In the genomic region with DNA sequence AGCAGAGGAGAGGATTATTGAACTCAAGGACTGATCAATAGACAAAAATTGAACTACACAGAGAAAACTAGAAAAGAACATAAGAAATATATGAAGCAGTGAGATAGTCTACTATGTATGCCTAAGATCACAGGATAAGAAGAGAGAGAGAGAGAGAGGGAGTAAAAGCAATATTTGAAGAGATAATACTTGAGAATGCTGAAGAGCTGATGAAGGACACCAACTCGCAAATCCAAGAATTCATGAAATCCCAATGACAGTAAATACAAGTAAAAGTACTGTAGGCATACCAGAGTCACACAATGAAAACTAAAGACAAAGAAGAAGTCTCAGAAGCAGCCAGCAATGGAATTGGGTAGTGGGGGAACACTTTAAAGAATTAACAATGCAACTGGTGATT, we compare ENCODE assay signal across 28 cellular contexts.
"Had no signal": no experiment of that assay in that cellular context is flagged by ENCODE, and none has a peak within 500 bp of the region (broad histone marks: within the 10 kb centered on the region; RNA-seq: fewer than 3 reads in every experiment).

No MANE protein-coding gene starts in this region.

- H3K27ac Mint-ChIP-seq: stimulated activated effector memory CD8-positive, alpha-beta T cell treated with anti-CD3 and anti-CD28 coated beads, Interleukin-12 subunit alpha, Interleukin-12 subunit beta, amount 100 ng/mL, for 72 hours; stimulated activated memory B cell treated with anti-CD40 and anti-IgM and Interleukin-4, amounts not matched to agents 10 μg/mL and 1 μg/mL and 100 μg/mL, for 72 hours; stimulated activated naive B cell treated with anti-CD40 and anti-IgM and Interleukin-4, amounts not matched to agents 10 μg/mL and 1 μg/mL and 100 μg/mL, for 72 hours; stimulated activated naive CD8-positive, alpha-beta T cell treated with anti-CD3 and anti-CD28 coated beads, Interleukin-15, amount 100 ng/mL, for 72 hours; stimulated activated naive CD8-positive, alpha-beta T cell treated with anti-CD3 and anti-CD28 coated beads, Interleukin-15, Interleukin-2, amounts not matched to agents 100 ng/mL and 50 ng/mL, for 24 hours; type B pancreatic cell had no signal

- H3K4me3 Mint-ChIP-seq: stimulated activated effector memory CD8-positive, alpha-beta T cell treated with anti-CD3 and anti-CD28 coated beads, Interleukin-12 subunit alpha, Interleukin-12 subunit beta, amount 100 ng/mL, for 72 hours; stimulated activated memory B cell treated with anti-CD40 and anti-IgM and Interleukin-4, amounts not matched to agents 10 μg/mL and 1 μg/mL and 100 μg/mL, for 72 hours; stimulated activated naive B cell treated with anti-CD40 and anti-IgM and Interleukin-4, amounts not matched to agents 10 μg/mL and 1 μg/mL and 100 μg/mL, for 72 hours; stimulated activated naive CD8-positive, alpha-beta T cell treated with anti-CD3 and anti-CD28 coated beads, Interleukin-15, amount 100 ng/mL, for 72 hours; stimulated activated naive CD8-positive, alpha-beta T cell treated with anti-CD3 and anti-CD28 coated beads, Interleukin-15, Interleukin-2, amounts not matched to agents 100 ng/mL and 50 ng/mL, for 24 hours; type B pancreatic cell had no signal

- ATAC-seq: stimulated activated effector memory CD8-positive, alpha-beta T cell treated with anti-CD3 and anti-CD28 coated beads, Interleukin-12 subunit alpha, Interleukin-12 subunit beta, amount 100 ng/mL, for 72 hours; stimulated activated memory B cell treated with anti-CD40 and anti-IgM and Interleukin-4, amounts not matched to agents 10 μg/mL and 1 μg/mL and 100 μg/mL, for 72 hours; stimulated activated naive B cell treated with anti-CD40 and anti-IgM and Interleukin-4, amounts not matched to agents 10 μg/mL and 1 μg/mL and 100 μg/mL, for 72 hours; stimulated activated naive CD8-positive, alpha-beta T cell treated with anti-CD3 and anti-CD28 coated beads, Interleukin-15, amount 100 ng/mL, for 72 hours; stimulated activated naive CD8-positive, alpha-beta T cell treated with anti-CD3 and anti-CD28 coated beads, Interleukin-15, Interleukin-2, amounts not matched to agents 100 U/mL and 50 U/mL, for 24 hours; upper lobe of right lung had no signal

- DNase-seq: stimulated activated CD4-positive, alpha-beta T cell treated with anti-CD3 and anti-CD28 coated beads, Interleukin-2, amount 100 ng/mL, for 48 hours; stimulated activated CD4-positive, alpha-beta T cell treated with anti-CD3 and anti-CD28 coated beads, Interleukin-4, amount 100 ng/mL, for 1 hour; stimulated activated CD4-positive, alpha-beta T cell treated with anti-CD3 and anti-CD28 coated beads, Interleukin-4, amount 100 ng/mL, for 24 hours; stimulated activated CD4-positive, alpha-beta T cell treated with anti-CD3 and anti-CD28 coated beads, Interleukin-4, amount 100 ng/mL, for 4 hours; stimulated activated CD8-positive, alpha-beta memory T cell treated with anti-CD3 and anti-CD28 coated beads, Interleukin-4, amount 100 ng/mL, for 48 hours; stimulated activated naive B cell treated with anti-CD40 and anti-IgM and Interleukin-4, amounts not matched to agents 10 μg/mL and 1 μg/mL and 100 μg/mL, for 72 hours; stimulated activated naive CD4-positive, alpha-beta T cell; stimulated activated naive CD4-positive, alpha-beta T cell treated with Interleukin-2 at 50 U/mL for 16 hours; stimulated activated naive CD8-positive, alpha-beta T cell treated with anti-CD3 and anti-CD28 coated beads, Interleukin-15, amount 100 ng/mL, for 72 hours; stimulated activated naive CD8-positive, alpha-beta T cell treated with anti-CD3 and anti-CD28 coated beads, Interleukin-15, Interleukin-2, amounts not matched to agents 100 U/mL and 50 U/mL, for 24 hours; stomach; substantia nigra; testis; thyroid gland; tibial artery; transverse colon; trophoblast cell; upper lobe of left lung; upper lobe of right lung; uterus had no signal

- H3K9me3 ChIP-seq: suprapubic skin, testis, thoracic aorta, thyroid gland, upper lobe of right lung, uterus, vagina had no signal

- H3K36me3 ChIP-seq: stomach, suprapubic skin, thoracic aorta, thyroid gland, tibial artery, tibial nerve, transverse colon, upper lobe of left lung, upper lobe of right lung, uterus, vagina had no signal

- H3K36me3 Mint-ChIP-seq: stimulated activated effector memory CD8-positive, alpha-beta T cell treated with anti-CD3 and anti-CD28 coated beads, Interleukin-12 subunit alpha, Interleukin-12 subunit beta, amount 100 ng/mL, for 72 hours; stimulated activated memory B cell treated with anti-CD40 and anti-IgM and Interleukin-4, amounts not matched to agents 10 μg/mL and 1 μg/mL and 100 μg/mL, for 72 hours; stimulated activated naive B cell treated with anti-CD40 and anti-IgM and Interleukin-4, amounts not matched to agents 10 μg/mL and 1 μg/mL and 100 μg/mL, for 72 hours; type B pancreatic cell had no signal

- H3K27me3 Mint-ChIP-seq: stimulated activated memory B cell treated with anti-CD40 and anti-IgM and Interleukin-4, amounts not matched to agents 10 μg/mL and 1 μg/mL and 100 μg/mL, for 72 hours; stimulated activated naive B cell treated with anti-CD40 and anti-IgM and Interleukin-4, amounts not matched to agents 10 μg/mL and 1 μg/mL and 100 μg/mL, for 72 hours; stimulated activated naive CD8-positive, alpha-beta T cell treated with anti-CD3 and anti-CD28 coated beads, Interleukin-15, amount 100 ng/mL, for 72 hours; stimulated activated naive CD8-positive, alpha-beta T cell treated with anti-CD3 and anti-CD28 coated beads, Interleukin-15, Interleukin-2, amounts not matched to agents 100 ng/mL and 50 ng/mL, for 24 hours; type B pancreatic cell had no signal

- H3K4me1 Mint-ChIP-seq: stimulated activated effector memory CD8-positive, alpha-beta T cell treated with anti-CD3 and anti-CD28 coated beads, Interleukin-12 subunit alpha, Interleukin-12 subunit beta, amount 100 ng/mL, for 72 hours; stimulated activated memory B cell treated with anti-CD40 and anti-IgM and Interleukin-4, amounts not matched to agents 10 μg/mL and 1 μg/mL and 100 μg/mL, for 72 hours; stimulated activated naive B cell treated with anti-CD40 and anti-IgM and Interleukin-4, amounts not matched to agents 10 μg/mL and 1 μg/mL and 100 μg/mL, for 72 hours; stimulated activated naive CD8-positive, alpha-beta T cell treated with anti-CD3 and anti-CD28 coated beads, Interleukin-15, amount 100 ng/mL, for 72 hours had no signal

- H3K4me1 ChIP-seq: stomach, suprapubic skin, testis, thyroid gland, tibial artery, tibial nerve, transverse colon, upper lobe of left lung, upper lobe of right lung, uterus, vagina had no signal

- H3K4me3 ChIP-seq: stomach, suprapubic skin, testis, thoracic aorta, thyroid gland, tibial artery, tibial nerve, transverse colon, upper lobe of left lung, upper lobe of right lung, uterus, vagina had no signal

- H3K27ac ChIP-seq: stomach, suprapubic skin, testis, thoracic aorta, thyroid gland, tibial artery, tibial nerve, transverse colon, upper lobe of left lung, upper lobe of right lung, uterus, vagina had no signal
